ENCODE assay signal across 12 cellular contexts in the genomic region with DNA sequence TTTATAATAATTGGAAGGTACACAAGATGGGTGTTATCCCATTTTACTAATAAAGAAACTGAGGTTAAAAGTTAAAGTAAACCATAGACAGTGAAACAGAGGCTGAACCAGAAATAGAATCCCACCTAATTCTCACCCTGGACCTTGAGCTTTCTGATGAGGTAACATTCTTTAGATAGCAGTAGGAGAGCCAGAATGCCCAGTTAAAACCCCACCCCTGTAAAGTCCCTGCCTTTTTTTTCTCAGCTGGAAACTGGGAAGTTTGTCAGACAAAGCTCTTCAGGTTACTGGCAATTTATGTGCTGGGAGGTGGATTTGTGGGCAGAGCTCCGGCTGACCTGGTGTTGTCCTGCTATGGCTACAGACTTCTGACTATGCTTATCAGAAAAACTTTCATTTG. TPM values are rescaled to one million over a fixed set of nuclear protein-coding genes. Genes with fewer than 3 reads are reported as not detected.
"Had no signal": no experiment of that assay in that cellular context is flagged by ENCODE, and none has a peak within 500 bp of the region (broad histone marks: within the 10 kb centered on the region; RNA-seq: fewer than 3 reads in every experiment).

No MANE protein-coding gene starts in this region.

- ATAC-seq: HCT116, HepG2 had no signal

- H3K4me2 ChIP-seq: KMS-11 had no signal

- H3K4me3 Mint-ChIP-seq: HFFc6, IgD-negative memory B cell had no signal

- H3K4me1 Mint-ChIP-seq: IgD-negative memory B cell had no signal

- H3K27ac ChIP-seq: HL-60, KMS-11 had no signal

- DNase-seq: GOT3, H7, HFFc6, KBM-7 had no signal

- H3K4me3 ChIP-seq: HAP-1 had no signal

- H3K27ac Mint-ChIP-seq: HFFc6, IgD-negative memory B cell had no signal

- H3K36me3 ChIP-seq: HAP-1 had no signal

- H3K4me1 ChIP-seq: HAP-1 had no signal

- H3K9me3 Mint-ChIP-seq: HFFc6 had no signal

- H3K36me3 Mint-ChIP-seq: IgD-negative memory B cell had no signal

RNA-seq across cellular contexts. Expression of a gene that starts 1.9 kb away (rescaled TPM):
- total RNA-seq: H4, H7, HepG2, HFFc6, HT1080 had no signal
- polyA plus RNA-seq: HepG2, IgD-negative memory B cell had no signal
